In the genomic region with DNA sequence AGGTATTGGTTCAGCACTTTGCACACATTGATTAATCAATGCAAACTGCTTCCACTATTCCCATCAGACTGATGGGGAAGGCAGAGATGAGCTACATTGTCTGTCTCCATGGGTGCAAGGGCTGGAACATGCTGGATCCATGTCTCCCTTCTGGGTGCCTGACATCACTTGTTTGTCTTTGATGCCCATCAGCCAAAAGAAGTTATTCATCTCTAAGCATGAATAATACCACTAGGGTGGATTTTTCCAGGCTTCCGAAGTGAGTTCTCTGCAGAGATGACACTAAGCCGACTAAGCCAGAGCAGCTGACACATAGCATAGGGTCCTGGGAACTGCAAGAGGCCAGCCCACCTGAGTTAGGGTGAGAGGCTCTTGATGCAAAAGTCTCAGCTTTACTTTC, we compare ENCODE assay signal across 17 cellular contexts. TPM values are rescaled to one million over a fixed set of nuclear protein-coding genes. Genes with fewer than 3 reads are reported as not detected.
"Had no signal": no experiment of that assay in that cellular context is flagged by ENCODE, and none has a peak within 500 bp of the region (broad histone marks: within the 10 kb centered on the region; RNA-seq: fewer than 3 reads in every experiment).

No MANE protein-coding gene starts in this region.

- H3K4me3 ChIP-seq: lung, spleen, testis had no signal

- H3K9me3 ChIP-seq: neutrophil, spleen, testis had no signal

- H3K27ac ChIP-seq: neutrophil, spleen, testis had no signal

- DNase-seq: activated CD4-positive, alpha-beta memory T cell treated with anti-CD3 and anti-CD28 coated beads, Interleukin-2, amount 10 ng/mL, durations not matched to agents 7 days and 5 days; activated CD4-positive, alpha-beta T cell treated with anti-CD3 and anti-CD28 coated beads for 36 hours; activated naive CD4-positive, alpha-beta T cell treated with Interleukin-2 at 50 U/mL for 16 hours; activated naive CD8-positive, alpha-beta T cell treated with anti-CD3 and anti-CD28 coated beads, Interleukin-2, amount 50 U/mL, for 24 hours; activated T-cell treated with anti-CD3 and anti-CD28 coated beads, Interleukin-2, amount 50 U/mL, for 72 hours; effector memory CD8-positive, alpha-beta T cell; glutamatergic neuron; left colon; naive thymus-derived CD4-positive, alpha-beta T cell; posterior cingulate gyrus; spleen; stimulated activated CD4-positive, alpha-beta T cell treated with anti-CD3 and anti-CD28 coated beads, Interleukin-1b, Interleukin-23, amount 100 ng/mL, for 48 hours; stimulated activated naive CD4-positive, alpha-beta T cell; SW 1271; testis had no signal

- ATAC-seq: activated CD4-positive, alpha-beta T cell treated with anti-CD3 and anti-CD28 coated beads for 36 hours; activated naive CD8-positive, alpha-beta T cell treated with anti-CD3 and anti-CD28 coated beads, Interleukin-2, amount 50 U/mL, for 24 hours; activated T-cell treated with anti-CD3 and anti-CD28 coated beads, Interleukin-2, amount 50 U/mL, for 72 hours; effector memory CD8-positive, alpha-beta T cell; left colon; naive thymus-derived CD4-positive, alpha-beta T cell had no signal

- H3K4me1 ChIP-seq: testis had no signal

RNA-seq across cellular contexts. Expression of gene FGF1, which starts 8.7 kb away (rescaled TPM):
- polyA plus RNA-seq: naive thymus-derived CD4-positive, alpha-beta T cell had no signal
